ENCODE assay signal across 18 cellular contexts in the genomic region with DNA sequence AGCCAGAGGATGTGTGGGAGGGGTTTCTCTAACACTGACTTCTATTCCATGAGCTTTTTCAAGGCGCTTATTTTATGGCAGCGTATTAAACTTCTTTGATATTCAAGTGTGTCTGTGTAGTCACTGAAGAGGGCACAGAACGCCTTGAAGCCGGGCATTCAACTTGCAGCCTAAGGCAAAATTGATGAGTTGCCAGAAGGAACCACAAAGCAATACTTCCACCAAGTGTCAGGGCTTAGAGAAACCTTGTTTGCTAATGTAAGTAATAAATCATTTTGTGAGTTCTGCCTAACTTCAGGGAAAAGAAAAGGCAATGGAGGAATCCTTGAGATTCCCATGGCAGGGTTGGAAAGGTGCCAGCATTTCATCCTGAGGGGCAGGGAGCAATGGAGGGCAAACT.
DNase-seq lines count a peak whose midpoint lies in the region; ATAC-seq and TF ChIP-seq lines count a peak whose summit lies in the region.
"Had no signal": no experiment of that assay in that cellular context is flagged by ENCODE, and none has a peak within 500 bp of the region (broad histone marks: within the 10 kb centered on the region; RNA-seq: fewer than 3 reads in every experiment).

No MANE protein-coding gene starts in this region.

- no peak for TF ChIP-seq CTCF in MM.1S (IDR thresholded peaks at IDR 0.05; ENCODE audit: low read length)

- H3K27me3 ChIP-seq in Karpas-422 (ENCODE audit: low read length), result no peaks in the 10 kb centered on the region
- H3K27me3 ChIP-seq in mesenchymal stem cell (ENCODE audit: control insufficient read depth in 1 of 2, insufficient read depth in 1 of 2, low read length in 2 of 2), result no peaks in the 10 kb centered on the region
- H3K27me3 ChIP-seq in MM.1S (replicated peaks; ENCODE audit: insufficient read depth, low read length), result no peaks in the 10 kb centered on the region
- no peaks in the 10 kb centered on the region for H3K27me3 ChIP-seq in effector memory CD4-positive, alpha-beta T cell (replicated peaks; ENCODE audit: control insufficient read depth, insufficient read depth, low read length, poor library complexity, severe bottlenecking)
- H3K27me3 ChIP-seq: vagina had no signal

- H3K18ac ChIP-seq in mesenchymal stem cell (ENCODE audit: low read depth in 1 of 2, low read length in 2 of 2), result no peak overlapping the region

- peaks cover 5% of the 10 kb centered on the region for H3K79me1 ChIP-seq in mesenchymal stem cell (replicated peaks; ENCODE audit: low read length, poor library complexity, severe bottlenecking)

- H3K4me2 ChIP-seq in Karpas-422 (ENCODE audit: low read depth, low read length, poor library complexity, severe bottlenecking) (no peak overlapping the region), mesenchymal stem cell (ENCODE audit: low read length, poor library complexity, severe bottlenecking) (no peak overlapping the region), MM.1S (ENCODE audit: low read depth, low read length) (no peak overlapping the region)

- no peak overlapping the region for H2BK15ac ChIP-seq in mesenchymal stem cell (ENCODE audit: low read depth, poor library complexity, severe bottlenecking)

- H3K9me3 ChIP-seq in Karpas-422 (ENCODE audit: low read length), result no peaks in the 10 kb centered on the region
- H3K9me3 ChIP-seq in mesenchymal stem cell (ENCODE audit: control insufficient read depth, low read length), result no peaks in the 10 kb centered on the region
- H3K9me3 ChIP-seq in MM.1S (replicated peaks; ENCODE audit: insufficient read depth, low read length), result no peaks in the 10 kb centered on the region
- no peaks in the 10 kb centered on the region for H3K9me3 ChIP-seq in effector memory CD4-positive, alpha-beta T cell (ENCODE audit: control insufficient read depth, low read length)
- H3K9me3 ChIP-seq: lower lobe of right lung, vagina had no signal

- no peak overlapping the region for H3K23ac ChIP-seq in mesenchymal stem cell (ENCODE audit: low read length in 2 of 2)

- H3K79me2 ChIP-seq in Karpas-422 (ENCODE audit: low read length) (no peaks in the 10 kb centered on the region; the same call in 1 of the 2 replicates), MM.1S (ENCODE audit: low read length) (no peaks in the 10 kb centered on the region)

- H3K4ac ChIP-seq in mesenchymal stem cell (ENCODE audit: low read depth in 1 of 2, low read length in 2 of 2), result no peak overlapping the region

- no peak for ATAC-seq in GM18861 (IDR thresholded peaks at IDR 0.05; ENCODE audit: unreplicated experiment)
- ATAC-seq: esophagus mucosa; lower lobe of right lung; stimulated activated memory B cell treated with anti-CD40 and anti-IgM and Interleukin-4, amounts not matched to agents 10 μg/mL and 1 μg/mL and 100 μg/mL, for 72 hours; T-cell had no signal

- no peak overlapping the region for H2BK120ac ChIP-seq in mesenchymal stem cell (ENCODE audit: low read depth, low read length)

- no peak overlapping the region for H3K14ac ChIP-seq in mesenchymal stem cell (ENCODE audit: low read length in 2 of 2)

- H3K9ac ChIP-seq in Karpas-422 (ENCODE audit: low read length) (no peak overlapping the region), mesenchymal stem cell (ENCODE audit: low read length) (no peak overlapping the region), MM.1S (ENCODE audit: low read length) (no peak overlapping the region)

- H4K20me1 ChIP-seq in Karpas-422 (ENCODE audit: insufficient read depth, low read depth, low read length) (no peaks in the 10 kb centered on the region), MM.1S (ENCODE audit: insufficient read depth, low read length) (no peaks in the 10 kb centered on the region)

- H2AFZ ChIP-seq in Karpas-422 (ENCODE audit: low read length) (no peak overlapping the region), mesenchymal stem cell (ENCODE audit: low read depth, low read length) (no peak overlapping the region), MM.1S (ENCODE audit: low read length) (no peak overlapping the region)

- H3K27ac ChIP-seq in Karpas-422 (ENCODE audit: low read length) (0 out of 2 replicates have a peak overlapping the region, but pooled peaks have one; percentile 13), mesenchymal stem cell (ENCODE audit: low read length, poor library complexity, severe bottlenecking) (no peak overlapping the region), MM.1S (ENCODE audit: low read length) (no peak overlapping the region)
- no peak overlapping the region for H3K27ac ChIP-seq in effector memory CD4-positive, alpha-beta T cell (ENCODE audit: insufficient read depth, low read length, poor library complexity, severe bottlenecking)
- H3K27ac ChIP-seq: lower lobe of right lung, vagina had no signal

- H2AK5ac ChIP-seq in mesenchymal stem cell (ENCODE audit: low read length, severe bottlenecking), result no peak overlapping the region

- no peaks in the 10 kb centered on the region for H3K36me3 ChIP-seq in Karpas-422 (ENCODE audit: insufficient read depth, low read length)
- peaks cover 0 to 9% of the 10 kb centered on the region in 2 experiments for H3K36me3 ChIP-seq in mesenchymal stem cell (ENCODE audit: control insufficient read depth in 1 of 2, insufficient read depth in 2 of 2, low read depth in 1 of 2, low read length in 2 of 2)
- H3K36me3 ChIP-seq in MM.1S (replicated peaks; ENCODE audit: insufficient read depth, low read length), result no peaks in the 10 kb centered on the region
- H3K36me3 ChIP-seq in effector memory CD4-positive, alpha-beta T cell (ENCODE audit: control insufficient read depth, insufficient read depth, low read length), result no peaks in the 10 kb centered on the region
- H3K36me3 ChIP-seq: lower lobe of right lung, vagina had no signal

- H3K4me1 ChIP-seq in Karpas-422 (ENCODE audit: low read length), result peaks cover 26% of the 10 kb centered on the region
- peaks cover 27% of the 10 kb centered on the region for H3K4me1 ChIP-seq in mesenchymal stem cell (ENCODE audit: control insufficient read depth, insufficient read depth, low read depth, low read length)
- 0 out of 2 replicates have a peak, but pooled peaks cover 9% of the 10 kb centered on the region for H3K4me1 ChIP-seq in MM.1S (ENCODE audit: low read length)
- no peaks in the 10 kb centered on the region for H3K4me1 ChIP-seq in effector memory CD4-positive, alpha-beta T cell (ENCODE audit: control insufficient read depth, insufficient read depth, low read length, poor library complexity, severe bottlenecking)
- H3K4me1 ChIP-seq: lower lobe of right lung, vagina had no signal

- H3K4me3 ChIP-seq in Karpas-422 (ENCODE audit: low read length) (no peak overlapping the region), mesenchymal stem cell (ENCODE audit: insufficient read depth in 1 of 2, low read depth in 1 of 2, low read length in 2 of 2) (no peak overlapping the region), MM.1S (ENCODE audit: low read length) (no peak overlapping the region)
- no peak overlapping the region for H3K4me3 ChIP-seq in effector memory CD4-positive, alpha-beta T cell (ENCODE audit: insufficient read depth, low read depth, low read length, poor library complexity, severe bottlenecking)
- H3K4me3 ChIP-seq: lower lobe of right lung, vagina had no signal

- H2BK12ac ChIP-seq in mesenchymal stem cell (ENCODE audit: low read length in 2 of 2), result no peak overlapping the region

- H3F3A ChIP-seq in MM.1S (ENCODE audit: insufficient read depth, low read length), result no peaks in the 10 kb centered on the region

- no peak overlapping the region for H2BK5ac ChIP-seq in mesenchymal stem cell (ENCODE audit: low read depth, low read length, poor library complexity, severe bottlenecking)

- no peak overlapping the region for H4K8ac ChIP-seq in mesenchymal stem cell (ENCODE audit: low read length)

- WGBS in mesenchymal stem cell, result 92% methylated on average over 4 of the region's 4 CpGs

- H3K9me2 ChIP-seq in Karpas-422 (replicated peaks; ENCODE audit: insufficient read depth, low read length), result no peaks in the 10 kb centered on the region
- no peaks in the 10 kb centered on the region for H3K9me2 ChIP-seq in MM.1S (replicated peaks; ENCODE audit: insufficient read depth, low read length)

- H4K91ac ChIP-seq in mesenchymal stem cell (ENCODE audit: low read length), result no peak overlapping the region

- DNase-seq in COLO829 (ENCODE audit: low spot score) (peak; percentile 94), Karpas-422 (no peak), dermis blood vessel endothelial cell (peak; percentile 15), mesenchymal stem cell (peak; percentile 21), RPMI8226 (no peak), MM.1S (no peak)
- no peak for DNase-seq in effector memory CD4-positive, alpha-beta T cell
- DNase-seq: activated B cell treated with CpG ODN at 0.5 μM for 24 hours, COR-L47, GOT3, lower lobe of right lung, NCI-H1105 treated with DMSO at 0.1 percent for 48 hours, NCI-H446 treated with DMSO at 0.1 percent for 48 hours, T-cell had no signal

Comparison
In these comparisons a context has a peak if more than half of its experiments do, and no peak if none do; other contexts are left out.
1. DNase-seq: peak in COLO829 (single experiment), dermis blood vessel endothelial cell (single experiment) and mesenchymal stem cell (single experiment); none in Karpas-422 (single experiment), RPMI8226 (single experiment), MM.1S (single experiment) and effector memory CD4-positive, alpha-beta T cell (0 of 3).